ENCODE assay signal across 7 cellular contexts in genomic region chr11:112113539-112114457, GRCh38. TPM values are rescaled to one million over a fixed set of nuclear protein-coding genes. Genes with fewer than 3 reads are reported as not detected.
DNase-seq lines count a peak whose midpoint lies in the region; ATAC-seq, FAIRE-seq and TF ChIP-seq lines count a peak whose summit lies in the region.

No MANE protein-coding gene starts in this region.

- intact Hi-C loops in Panc1 (cut with micrococcal nuclease; ENCODE audit: unreplicated experiment): loop anchor here (2.0 kb wide), 2 partner anchors 61 to 167 kb away; partner anchors contain the start of gene BCO2

- no peaks in the 10 kb centered on the region for H3K27me3 ChIP-seq in GM06990 (replicated peaks; ENCODE audit: control insufficient read depth, insufficient read depth, low read length)
- H3K27me3 ChIP-seq in Panc1 (ENCODE audit: control insufficient read depth, insufficient read depth, low read length): no peaks in the 10 kb centered on the region
- H3K27me3 ChIP-seq in H1 (replicated peaks in 1 of 4; ENCODE audit: control insufficient read depth in 3 of 4, extremely low read depth in 1 of 4, insufficient read depth in 3 of 4, low read length in 3 of 4): no peaks in the 10 kb centered on the region
- H3K27me3 ChIP-seq in mesendoderm (ENCODE audit: insufficient read depth, low read length, poor library complexity): no peaks in the 10 kb centered on the region

- H2AK5ac ChIP-seq in H1 (ENCODE audit: low read depth, low read length) (no peak overlapping the region), mesendoderm (ENCODE audit: low read length) (no peak overlapping the region)

- no peak for DNase-seq in GM06990 (ENCODE audit: extremely low read depth, insufficient read length)
- peak; percentile 71 for DNase-seq in LHCN-M2 (ENCODE audit: low read depth)
- DNase-seq in Panc1 (ENCODE audit: low read depth, low spot score): no peak
- no peak for DNase-seq in H1 (ENCODE audit: low read depth in 1 of 2, low spot score in 2 of 2)
- DNase-seq in mesendoderm: peak; percentile 76
- DNase-seq in nucleus accumbens (lab: John Stamatoyannopoulos, UW): no peak

- H3K23me2 ChIP-seq in H1 (ENCODE audit: low read depth, low read length): no peaks in the 10 kb centered on the region

- H2BK20ac ChIP-seq in H1 (ENCODE audit: low read length): no peak overlapping the region

- H3K56ac ChIP-seq in H1 (replicated peaks; ENCODE audit: insufficient read length, low read depth, low read length): no peak overlapping the region
- H3K56ac ChIP-seq in mesendoderm (ENCODE audit: low read length): no peak overlapping the region

- CTCF ChIA-PET in Panc1 (lab: Charles Lee): interaction anchor here (0.6 to 1.6 kb wide), 11 partner anchors 8 to 336 kb away, joined by 3 to 18 read pairs (median 4); partner anchors contain the start of gene BCO2
- CTCF ChIA-PET in H1 (lab: Charles Lee; ENCODE audit: partially characterized antibody): interaction anchor here (0.6 to 9.3 kb wide), 39 partner anchors 8 to 1392 kb away, joined by 3 to 104 read pairs (median 4); partner anchors contain the start of genes BCO2 and IL18

- in situ Hi-C loops in Panc1 (cut with HindIII; ENCODE audit: low pct_unique_long_range_greater_than_20kb, low sequenced_read_pairs): no loop called here

- H3K79me1 ChIP-seq in H1 (ENCODE audit: low read depth, low read length): no peaks in the 10 kb centered on the region
- no peaks in the 10 kb centered on the region for H3K79me1 ChIP-seq in mesendoderm (ENCODE audit: low read length)

- POLR2A ChIA-PET in Panc1 (lab: Charles Lee) (interaction anchor here (0.6 to 1.1 kb wide), 2 partner anchors 31 to 44 kb away, joined by 3 to 7 read pairs; no protein-coding TSS in a partner anchor), H1 (lab: Charles Lee; ENCODE audit: partially characterized antibody) (interaction anchor here (1.1 kb wide), 1 partner anchor 9 kb away, joined by 3 read pairs; no protein-coding TSS in a partner anchor)

- no peaks in the 10 kb centered on the region for H4K20me1 ChIP-seq in H1 (replicated peaks in 1 of 2; ENCODE audit: control insufficient read depth in 1 of 2, insufficient read depth in 2 of 2, low read length in 2 of 2)

- no peaks in the 10 kb centered on the region for H3K36me3 ChIP-seq in GM06990 (ENCODE audit: control insufficient read depth, insufficient read depth, low read length)
- no peaks in the 10 kb centered on the region for H3K36me3 ChIP-seq in Panc1 (ENCODE audit: control insufficient read depth, insufficient read depth, low read length)
- H3K36me3 ChIP-seq in H1 (ENCODE audit: control insufficient read depth in 2 of 4, insufficient read depth in 4 of 4, low read length in 3 of 4): no peaks in the 10 kb centered on the region
- no peaks in the 10 kb centered on the region for H3K36me3 ChIP-seq in mesendoderm (ENCODE audit: control insufficient read depth, insufficient read depth, low read length)

- H2BK12ac ChIP-seq in H1 (ENCODE audit: low read depth, low read length): no peak overlapping the region

- no peak overlapping the region for H4K5ac ChIP-seq in H1 (ENCODE audit: insufficient read length, low read depth, low read length)
- H4K5ac ChIP-seq in mesendoderm (ENCODE audit: low read length): no peak overlapping the region

- WGBS in H1 (ENCODE audit: extremely low coverage in 1 of 2, insufficient coverage in 1 of 2, insufficient read length in 1 of 2, insufficient replicate concordance in 2 of 2, low coverage in 1 of 2, low lambda C conversion rate in 2 of 2, missing lambda C conversion rate in 1 of 2), 2 experiments: 78% methylated on average over 6 of the region's 6 CpGs; no CpG with 5 or more reads in 1 of the 2 experiments
- no CpG with 5 or more reads among the region's 6 CpGs for WGBS in mesendoderm (ENCODE audit: extremely low coverage, insufficient coverage, low lambda C conversion rate)

- H3K9ac ChIP-seq in H1 (replicated peaks in 1 of 4; ENCODE audit: extremely low read depth in 1 of 4, low read depth in 3 of 4, low read length in 3 of 4): no peak overlapping the region
- no peak overlapping the region for H3K9ac ChIP-seq in mesendoderm (ENCODE audit: low read length)

- H2BK120ac ChIP-seq in H1 (replicated peaks; ENCODE audit: low read depth, low read length) (no peak overlapping the region), mesendoderm (ENCODE audit: low read depth, low read length) (no peak overlapping the region)

- H3K18ac ChIP-seq in H1 (ENCODE audit: extremely low read depth, low read length) (no peak overlapping the region), mesendoderm (ENCODE audit: low read length) (no peak overlapping the region)

- peak; percentile 64 to 65 for TF ChIP-seq RAD21 in H1 (IDR thresholded peaks at IDR 0.05 in 1 of 2, conservative IDR thresholded peaks at IDR 0.05 in 1 of 2; ENCODE audit: low read depth in 2 of 2, low read length in 2 of 2)

- TF ChIP-seq EP300 in H1 (IDR thresholded peaks at IDR 0.05; ENCODE audit: borderline replicate concordance in 1 of 2, low read depth in 2 of 2, low read length in 2 of 2): no peak

- H3K23ac ChIP-seq in H1 (ENCODE audit: insufficient read length) (no peak overlapping the region), mesendoderm (ENCODE audit: low read length) (no peak overlapping the region)

- H3K14ac ChIP-seq in H1 (ENCODE audit: insufficient read length): no peak overlapping the region

- no peaks in the 10 kb centered on the region for H3K79me2 ChIP-seq in H1 (ENCODE audit: control insufficient read depth in 1 of 2, insufficient read depth in 2 of 2, low read length in 2 of 2)
- no peaks in the 10 kb centered on the region for H3K79me2 ChIP-seq in mesendoderm (ENCODE audit: control insufficient read depth, insufficient read depth, low read length)

- no peak overlapping the region for H4K91ac ChIP-seq in H1 (replicated peaks; ENCODE audit: insufficient read length, low read length)

- H3K4me2 ChIP-seq in H1 (ENCODE audit: insufficient read depth in 1 of 2, low read depth in 2 of 2, low read length in 2 of 2) (no peak overlapping the region), mesendoderm (ENCODE audit: low read length) (no peak overlapping the region)

- H2BK5ac ChIP-seq in H1 (ENCODE audit: low read depth, low read length) (no peak overlapping the region), mesendoderm (ENCODE audit: low read length) (no peak overlapping the region)

- TF ChIP-seq POLR2A in H1 (IDR thresholded peaks at IDR 0.05; ENCODE audit: control extremely low read depth in 1 of 2, low read depth in 2 of 2, low read length in 2 of 2) (no peak), GM18505 (IDR thresholded peaks at IDR 0.05; ENCODE audit: borderline replicate concordance, extremely low read depth, insufficient read depth, insufficient read length) (no peak)

- ATAC-seq in Panc1: peak; percentile 87
- no peak for ATAC-seq in GM18505 (IDR thresholded peaks at IDR 0.05; ENCODE audit: unreplicated experiment)

- no peak overlapping the region for H3K4me3 ChIP-seq in GM06990 (replicated peaks; ENCODE audit: low read depth, low read length)
- H3K4me3 ChIP-seq in Panc1 (ENCODE audit: low read depth in 2 of 2, low read length in 2 of 2): no peak overlapping the region
- no peak overlapping the region for H3K4me3 ChIP-seq in H1 (ENCODE audit: extremely low read depth in 1 of 4, insufficient read depth in 2 of 4, low read depth in 3 of 4, low read length in 4 of 4)
- H3K4me3 ChIP-seq in mesendoderm (ENCODE audit: low read length): no peak overlapping the region

- peak overlapping the region; percentile 24; the same call in 1 of the 2 replicates for H3K27ac ChIP-seq in Panc1 (ENCODE audit: low read length)
- no peak overlapping the region for H3K27ac ChIP-seq in H1 (ENCODE audit: low read depth, low read length)
- no peak overlapping the region for H3K27ac ChIP-seq in mesendoderm (ENCODE audit: low read depth, low read length)

- no peak overlapping the region for H2AFZ ChIP-seq in H1 (ENCODE audit: low read length)

- H3K9me3 ChIP-seq in Panc1 (ENCODE audit: control insufficient read depth, insufficient read depth, low read depth, low read length) (no peaks in the 10 kb centered on the region), H1 (ENCODE audit: insufficient read depth in 2 of 2, low read depth in 1 of 2, low read length in 1 of 2) (no peaks in the 10 kb centered on the region)

- no peak overlapping the region for H4K8ac ChIP-seq in H1 (ENCODE audit: extremely low read depth, insufficient read depth, low read length)
- no peak overlapping the region for H4K8ac ChIP-seq in mesendoderm (ENCODE audit: low read depth, low read length)

- TF ChIP-seq CTCF in GM06990 (IDR thresholded peaks at IDR 0.05; ENCODE audit: insufficient read depth, low read length, poor library complexity, severe bottlenecking) (peak; percentile 71), Panc1 (IDR thresholded peaks at IDR 0.05) (peak; percentile 71; the same call in 1 of the 2 replicates), H1 (IDR thresholded peaks at IDR 0.05; ENCODE audit: control extremely low read depth in 1 of 3, insufficient read depth in 1 of 3, low read depth in 1 of 3, low read length in 3 of 3) (peak in 2 of 3 experiments; percentile 53 to 59; a peak in 3 of 4 replicates)

- no peak overlapping the region for H2BK15ac ChIP-seq in H1 (ENCODE audit: low read length)
- H2BK15ac ChIP-seq in mesendoderm (replicated peaks; ENCODE audit: low read depth): no peak overlapping the region

- no peak overlapping the region for H3K4ac ChIP-seq in H1 (replicated peaks; ENCODE audit: insufficient read length, low read depth, low read length)
- no peak overlapping the region for H3K4ac ChIP-seq in mesendoderm (ENCODE audit: low read depth, low read length)

- H3K4me1 ChIP-seq in Panc1 (ENCODE audit: control insufficient read depth, insufficient read depth, low read length) (no peaks in the 10 kb centered on the region), H1 (replicated peaks in 1 of 4; ENCODE audit: control insufficient read depth in 3 of 4, insufficient read depth in 4 of 4, low read length in 3 of 4) (no peaks in the 10 kb centered on the region), mesendoderm (ENCODE audit: control insufficient read depth, low read depth, low read length) (no peaks in the 10 kb centered on the region)

- FAIRE-seq in H1 (lab: Jason Lieb, UNC): no peak

- BruUV-seq in Panc1 (replicated peaks; lab: Mats Ljungman, UMichigan): no TSS peak

RNA-seq across cellular contexts. Expression of gene SDHD, which starts 27.1 kb away (rescaled TPM):
- total RNA-seq in LHCN-M2 (2014; rRNA removed) (86.6 and 99.8 TPM in 2 replicates), Panc1 (2021; ENCODE audit: unreplicated experiment) (166 TPM)
- 73.1 TPM for polyA plus RNA-seq in LHCN-M2 (2012)
- polyA plus RNA-seq in Panc1 (2012; ENCODE audit: insufficient read length): 157 TPM
- 90.3 and 96.0 TPM in 2 replicates for total RNA-seq in H1 (2021; fragmentation: NEBNext Ultra II Directional; extraction: Animal tissue kit (Norgen Biotek cat#: 25700))
- polyA plus RNA-seq in H1 (2011; rRNA removed): 181 and 199 TPM in 2 replicates
- 174 TPM for polyA plus RNA-seq in H1 (2011; cell fraction: cytosol; rRNA removed)
- 223 TPM for polyA plus RNA-seq in H1 (2011; cell fraction: nucleus; rRNA removed)
- polyA plus RNA-seq in H1 (2012, experiment 1 of 2): 110 to 153 TPM (median 134 TPM) in 4 replicates
- polyA plus RNA-seq in H1 (2012, experiment 2 of 2): 22.2 TPM
- 56.9 TPM for polyA plus RNA-seq in H1 (2013, experiment 1 of 2)
- 63.6 TPM for polyA plus RNA-seq in H1 (2013, experiment 2 of 2)
- polyA minus RNA-seq in H1 (2011; rRNA and poly(A)+ RNA removed): 334 and 376 TPM in 2 replicates
- 64.1 TPM for polyA minus RNA-seq in H1 (2011; cell fraction: cytosol; rRNA and poly(A)+ RNA removed)
- 38.1 TPM for polyA minus RNA-seq in H1 (2011; cell fraction: nucleus; rRNA and poly(A)+ RNA removed)
- 71.8 TPM for polyA plus RNA-seq in mesendoderm (2013, experiment 1 of 2)
- 77.6 TPM for polyA plus RNA-seq in mesendoderm (2013, experiment 2 of 2)

RNA-seq across cellular contexts. Expression of gene TIMM8B, which starts 27.2 kb away (rescaled TPM):
- total RNA-seq in LHCN-M2 (2014; rRNA removed) (17.2 and 30.4 TPM in 2 replicates), Panc1 (2021; ENCODE audit: unreplicated experiment) (87.3 TPM)
- polyA plus RNA-seq in LHCN-M2 (2012): 112 TPM
- 147 TPM for polyA plus RNA-seq in Panc1 (2012; ENCODE audit: insufficient read length)
- total RNA-seq in H1 (2021; fragmentation: NEBNext Ultra II Directional; extraction: Animal tissue kit (Norgen Biotek cat#: 25700)): 86.1 and 93.7 TPM in 2 replicates
- polyA plus RNA-seq in H1 (2011; rRNA removed): 138 and 143 TPM in 2 replicates
- 136 TPM for polyA plus RNA-seq in H1 (2011; cell fraction: cytosol; rRNA removed)
- 128 TPM for polyA plus RNA-seq in H1 (2011; cell fraction: nucleus; rRNA removed)
- polyA plus RNA-seq in H1 (2012, experiment 1 of 2): 111 to 157 TPM (median 145 TPM) in 4 replicates
- polyA plus RNA-seq in H1 (2012, experiment 2 of 2): 139 TPM
- 169 TPM for polyA plus RNA-seq in H1 (2013, experiment 1 of 2)
- polyA plus RNA-seq in H1 (2013, experiment 2 of 2): 173 TPM
- 35.9 and 54.2 TPM in 2 replicates for polyA minus RNA-seq in H1 (2011; rRNA and poly(A)+ RNA removed)
- 23.7 TPM for polyA minus RNA-seq in H1 (2011; cell fraction: cytosol; rRNA and poly(A)+ RNA removed)
- polyA minus RNA-seq in H1 (2011; cell fraction: nucleus; rRNA and poly(A)+ RNA removed): 43.5 TPM
- 218 TPM for polyA plus RNA-seq in mesendoderm (2013, experiment 1 of 2)
- 226 TPM for polyA plus RNA-seq in mesendoderm (2013, experiment 2 of 2)

RNA-seq across cellular contexts. Expression of gene NKAPD1, which starts 39.7 kb away (rescaled TPM):
- total RNA-seq in LHCN-M2 (2014; rRNA removed) (15.4 and 27.5 TPM in 2 replicates), Panc1 (2021; ENCODE audit: unreplicated experiment) (19.7 TPM)
- polyA plus RNA-seq in LHCN-M2 (2012): 11.3 TPM
- polyA plus RNA-seq in Panc1 (2012; ENCODE audit: insufficient read length): 16.7 TPM
- 16.7 and 20.4 TPM in 2 replicates for total RNA-seq in H1 (2021; fragmentation: NEBNext Ultra II Directional; extraction: Animal tissue kit (Norgen Biotek cat#: 25700))
- polyA plus RNA-seq in H1 (2011; rRNA removed): 3.6 and 6.7 TPM in 2 replicates
- polyA plus RNA-seq in H1 (2011; cell fraction: cytosol; rRNA removed): 9.5 TPM
- polyA plus RNA-seq in H1 (2011; cell fraction: nucleus; rRNA removed): 6.4 TPM
- 13.6 to 22.0 TPM (median 14.6 TPM) in 4 replicates for polyA plus RNA-seq in H1 (2012, experiment 1 of 2)
- polyA plus RNA-seq in H1 (2012, experiment 2 of 2): 1.9 TPM
- 38.9 TPM for polyA plus RNA-seq in H1 (2013, experiment 1 of 2)
- polyA plus RNA-seq in H1 (2013, experiment 2 of 2): 37.3 TPM
- polyA minus RNA-seq in H1 (2011; rRNA and poly(A)+ RNA removed): 9.6 and 11.0 TPM in 2 replicates
- 5.7 TPM for polyA minus RNA-seq in H1 (2011; cell fraction: cytosol; rRNA and poly(A)+ RNA removed)
- polyA minus RNA-seq in H1 (2011; cell fraction: nucleus; rRNA and poly(A)+ RNA removed): 14.7 TPM
- 36.0 TPM for polyA plus RNA-seq in mesendoderm (2013, experiment 1 of 2)
- polyA plus RNA-seq in mesendoderm (2013, experiment 2 of 2): 37.2 TPM

RNA-seq across cellular contexts. Expression of gene PIH1D2, which starts 40.0 kb away (rescaled TPM):
- total RNA-seq in LHCN-M2 (2014; rRNA removed) (1.5 and 2.0 TPM in 2 replicates), Panc1 (2021; ENCODE audit: unreplicated experiment) (3.0 TPM)
- polyA plus RNA-seq in LHCN-M2 (2012): 0.78 TPM
- polyA plus RNA-seq in Panc1 (2012; ENCODE audit: insufficient read length): 1.3 TPM
- 0.73 and 0.86 TPM in 2 replicates for total RNA-seq in H1 (2021; fragmentation: NEBNext Ultra II Directional; extraction: Animal tissue kit (Norgen Biotek cat#: 25700))
- 0.53 TPM in 2 replicates for polyA plus RNA-seq in H1 (2011; rRNA removed)
- 0.74 TPM for polyA plus RNA-seq in H1 (2011; cell fraction: cytosol; rRNA removed)
- 0.33 TPM for polyA plus RNA-seq in H1 (2011; cell fraction: nucleus; rRNA removed)
- 0.46 to 1.2 TPM (median 0.92 TPM) in 4 replicates for polyA plus RNA-seq in H1 (2012, experiment 1 of 2)
- polyA plus RNA-seq in H1 (2012, experiment 2 of 2): not detected
- polyA plus RNA-seq in H1 (2013, experiment 1 of 2): 0.49 TPM
- polyA plus RNA-seq in H1 (2013, experiment 2 of 2): 0.83 TPM
- polyA minus RNA-seq in H1 (2011; rRNA and poly(A)+ RNA removed): 0.83 and 0.98 TPM in 2 replicates
- not detected for polyA minus RNA-seq in H1 (2011; cell fraction: cytosol; rRNA and poly(A)+ RNA removed)
- 0.70 TPM for polyA minus RNA-seq in H1 (2011; cell fraction: nucleus; rRNA and poly(A)+ RNA removed)
- polyA plus RNA-seq in mesendoderm (2013, experiment 1 of 2): 0.80 TPM
- polyA plus RNA-seq in mesendoderm (2013, experiment 2 of 2): 0.77 TPM

RNA-seq across cellular contexts. Expression of gene IL18, which starts 50.1 kb away (rescaled TPM):
- 0.23 and 1.2 TPM in 2 replicates for total RNA-seq in LHCN-M2 (2014; rRNA removed)
- polyA plus RNA-seq in LHCN-M2 (2012): 0.39 TPM
- total RNA-seq in Panc1 (2021; ENCODE audit: unreplicated experiment): 22.5 TPM
- 25.1 TPM for polyA plus RNA-seq in Panc1 (2012; ENCODE audit: insufficient read length)
- 0.84 and 1.1 TPM in 2 replicates for total RNA-seq in H1 (2021; fragmentation: NEBNext Ultra II Directional; extraction: Animal tissue kit (Norgen Biotek cat#: 25700))
- polyA plus RNA-seq in H1 (2011; rRNA removed): 0.13 and 0.29 TPM in 2 replicates
- 0.27 TPM for polyA plus RNA-seq in H1 (2011; cell fraction: cytosol; rRNA removed)
- polyA plus RNA-seq in H1 (2011; cell fraction: nucleus; rRNA removed): not detected
- polyA plus RNA-seq in H1 (2012, experiment 1 of 2): 0.36 to 0.66 TPM (median 0.38 TPM) in 4 replicates
- polyA plus RNA-seq in H1 (2012, experiment 2 of 2): not detected
- 0.73 TPM for polyA plus RNA-seq in H1 (2013, experiment 1 of 2)
- 0.90 TPM for polyA plus RNA-seq in H1 (2013, experiment 2 of 2)
- 0.25 TPM in 1 of 2 replicates, not detected in the other for polyA minus RNA-seq in H1 (2011; rRNA and poly(A)+ RNA removed)
- polyA minus RNA-seq in H1 (2011; cell fraction: cytosol; rRNA and poly(A)+ RNA removed): not detected
- polyA minus RNA-seq in H1 (2011; cell fraction: nucleus; rRNA and poly(A)+ RNA removed): not detected
- 0.37 TPM for polyA plus RNA-seq in mesendoderm (2013, experiment 1 of 2)
- polyA plus RNA-seq in mesendoderm (2013, experiment 2 of 2): 0.56 TPM

Comparison
In these comparisons a context has a peak if more than half of its experiments do, and no peak if none do; other contexts are left out.
1. DNase-seq: peak in LHCN-M2 (single experiment) and mesendoderm (single experiment); none in GM06990 (single experiment), Panc1 (single experiment), H1 (0 of 2) and nucleus accumbens (0 of 56).
2. Peak in every context shown above with its lines, with median percentiles within 50 percentile points of each other: CTCF ChIP-seq.